Comparison of ENCODE assay signal across 7 cellular contexts in the genomic region with DNA sequence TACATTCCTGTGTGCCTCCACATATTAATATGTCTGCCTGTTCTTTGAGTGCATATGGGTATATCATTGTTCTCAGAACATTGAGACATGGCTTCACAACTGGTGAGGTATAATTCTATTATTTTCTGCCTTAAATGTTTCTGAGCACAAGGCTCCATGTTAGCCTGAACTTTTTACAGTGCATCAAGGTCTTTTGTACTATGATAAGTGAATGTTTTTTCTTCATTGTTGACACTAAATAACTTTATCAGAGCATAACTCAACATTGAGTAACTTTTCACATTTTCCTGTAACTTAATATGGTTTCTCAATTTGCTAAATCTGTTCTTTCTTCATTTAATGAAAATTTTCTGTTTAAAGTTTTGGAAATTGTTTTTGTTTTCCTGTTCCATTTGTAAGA.
"Had no signal": no experiment of that assay in that cellular context is flagged by ENCODE, and none has a peak within 500 bp of the region (broad histone marks: within the 10 kb centered on the region; RNA-seq: fewer than 3 reads in every experiment).

No MANE protein-coding gene starts in this region.

- DNase-seq: GDM1, GF-D8 had no signal

- FAIRE-seq: G401.6, GM12891, GM12892, GM18507, GM19239 had no signal
